Comparison of ENCODE assay signal across 13 cellular contexts in the genomic region with DNA sequence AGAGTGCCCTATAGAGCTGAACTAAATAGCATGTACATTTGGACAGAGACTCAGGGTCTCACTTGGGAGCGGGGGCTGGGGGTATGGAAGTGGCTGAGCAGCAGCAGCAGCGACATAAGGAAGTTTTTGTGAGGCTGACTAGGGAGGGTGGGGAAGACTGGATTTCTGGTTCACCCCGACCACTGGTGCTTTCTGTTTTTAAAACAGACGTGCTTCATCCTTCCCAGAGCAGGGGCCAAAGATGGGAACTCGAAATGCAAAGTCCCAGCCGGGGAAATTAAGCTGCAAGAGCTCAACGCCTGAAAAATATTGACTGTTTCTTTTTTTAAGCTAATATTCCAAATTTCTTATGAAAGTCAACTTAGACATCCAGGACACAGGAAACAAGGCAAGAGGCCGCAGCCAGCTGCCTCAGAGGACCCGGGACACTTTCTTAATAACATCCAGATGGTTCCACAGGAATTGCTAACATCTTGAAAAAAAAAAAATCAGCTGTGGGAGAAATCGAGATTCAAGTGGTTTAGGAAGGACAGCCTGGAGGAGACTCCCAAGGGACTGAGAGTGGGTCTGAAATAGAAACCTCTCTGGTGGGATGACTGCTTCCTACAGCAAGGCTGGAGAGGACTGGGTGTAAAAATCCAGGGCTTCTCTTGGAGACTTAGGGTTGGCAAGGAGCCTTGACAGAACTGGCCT.
DNase-seq lines count a peak whose midpoint lies in the region; ATAC-seq, FAIRE-seq and TF ChIP-seq lines count a peak whose summit lies in the region.
"Had no signal": no experiment of that assay in that cellular context is flagged by ENCODE, and none has a peak within 500 bp of the region (broad histone marks: within the 10 kb centered on the region; RNA-seq: fewer than 3 reads in every experiment).

No MANE protein-coding gene starts in this region.

- peaks cover 21% of the 10 kb centered on the region for H3K27me3 Mint-ChIP-seq in stimulated activated naive CD8-positive, alpha-beta T cell treated with anti-CD3 and anti-CD28 coated beads, Interleukin-15, amount 100 ng/mL, for 72 hours

- TF ChIP-seq CTCF in AG09319 (IDR thresholded peaks at IDR 0.05; ENCODE audit: low read depth, low read length) (no peak), foreskin fibroblast (IDR thresholded peaks at IDR 0.05; ENCODE audit: low read depth, low read length) (no peak), pancreas (IDR thresholded peaks at IDR 0.05) (no peak), testis (IDR thresholded peaks at IDR 0.05) (no peak)

- no peaks in the 10 kb centered on the region for H3K9me3 Mint-ChIP-seq in stimulated activated naive CD8-positive, alpha-beta T cell treated with anti-CD3 and anti-CD28 coated beads, Interleukin-15, amount 100 ng/mL, for 72 hours

- H3K4me1 ChIP-seq in SJSA1 (replicated peaks) (peaks cover 53% of the 10 kb centered on the region), pancreas (no peaks in the 10 kb centered on the region), testis (peaks cover 5% of the 10 kb centered on the region)
- H3K4me1 ChIP-seq: left lung had no signal

- no peak overlapping the region for H3K4me3 ChIP-seq in SJSA1
- peak overlapping the region in 1 of 2 donors; percentile 34 for H3K4me3 ChIP-seq in foreskin fibroblast (ENCODE audit: low read depth in 1 of 2, low read length in 2 of 2)
- no peak overlapping the region for H3K4me3 ChIP-seq in pancreas
- no peak overlapping the region for H3K4me3 ChIP-seq in testis
- H3K4me3 ChIP-seq: left lung had no signal

- no peaks in the 10 kb centered on the region for H3K36me3 ChIP-seq in SJSA1
- H3K36me3 ChIP-seq in pancreas, result no peaks in the 10 kb centered on the region
- no peaks in the 10 kb centered on the region for H3K36me3 ChIP-seq in testis (ENCODE audit: low read depth, missing control alignments)
- H3K36me3 ChIP-seq: BE2C, left lung had no signal

- 65 to 71% methylated on average over 10 of the region's 10 CpGs for WGBS in pancreas, 2 donors
- WGBS in testis, 2 donors, result 49 to 55% methylated on average over 10 of the region's 10 CpGs

- H3K27ac ChIP-seq in SJSA1 (no peak overlapping the region), pancreas (no peak overlapping the region), testis (peak overlapping the region in 1 of 2 donors; percentile 57)

- intact Hi-C loops in pancreas (cut with DNase I), result loop anchor here in 1 of 3 donors (5.0 kb wide), 1 partner anchor 389 kb away; no protein-coding TSS in a partner anchor
- intact Hi-C loops in testis (cut with DNase I; ENCODE audit: low total_unique reads), result loop anchor here (10.0 kb wide), 1 partner anchor 386 kb away; no protein-coding TSS in a partner anchor

- H3K27me3 ChIP-seq in SJSA1 (replicated peaks) (no peaks in the 10 kb centered on the region), pancreas (no peaks in the 10 kb centered on the region), testis (no peaks in the 10 kb centered on the region)
- H3K27me3 ChIP-seq: BE2C, left lung had no signal

- H3K9me3 ChIP-seq in SJSA1 (replicated peaks) (no peaks in the 10 kb centered on the region; the same call in 1 of the 2 replicates), pancreas (no peaks in the 10 kb centered on the region), testis (no peaks in the 10 kb centered on the region)
- H3K9me3 ChIP-seq: BE2C, left lung had no signal

- no peaks in the 10 kb centered on the region for H3K4me1 Mint-ChIP-seq in stimulated activated naive CD8-positive, alpha-beta T cell treated with anti-CD3 and anti-CD28 coated beads, Interleukin-15, amount 100 ng/mL, for 72 hours

- no peak for FAIRE-seq in pancreas (lab: Jason Lieb, UNC)

- TF ChIP-seq POLR2A in testis (IDR thresholded peaks at IDR 0.05), result no peak

- DNase-seq in AG09319 (ENCODE audit: extremely low read depth, low read depth) (peak; percentile 49), SJSA1 (ENCODE audit: low read depth in 1 of 2, low spot score in 2 of 2) (peak; percentile 61 to 77), foreskin fibroblast (peak; percentile 88 to 90), pancreas (no peak), testis (no peak), C1 segment of cervical spinal cord (lab: John Stamatoyannopoulos, UW) (no peak), ureter (ENCODE audit: low spot score) (no peak)
- DNase-seq in stimulated activated naive CD8-positive, alpha-beta T cell treated with anti-CD3 and anti-CD28 coated beads, Interleukin-15, amount 100 ng/mL, for 72 hours, result no peak
- DNase-seq: activated CD8-positive, alpha-beta T cell treated with anti-CD3 and anti-CD28 coated beads, Interleukin-2, amount 10 ng/mL, durations not matched to agents 7 days and 5 days; BE2C; left lung; NCI-H526 treated with DMSO at 0.1 percent for 48 hours; SW 1271 had no signal

- peak in 3 of 4 donors; percentile 44 to 51 (median 51) for ATAC-seq in pancreas
- ATAC-seq in stimulated activated naive CD8-positive, alpha-beta T cell treated with anti-CD3 and anti-CD28 coated beads, Interleukin-15, amount 100 ng/mL, for 72 hours, result no peak
- ATAC-seq: activated CD8-positive, alpha-beta T cell treated with anti-CD3 and anti-CD28 coated beads, Interleukin-2, amount 10 ng/mL, durations not matched to agents 7 days and 5 days; left lung had no signal

- peak overlapping the region in 1 of 2 donors; percentile 39 for H3K27ac Mint-ChIP-seq in stimulated activated naive CD8-positive, alpha-beta T cell treated with anti-CD3 and anti-CD28 coated beads, Interleukin-15, amount 100 ng/mL, for 72 hours
- H3K27ac Mint-ChIP-seq: activated CD8-positive, alpha-beta T cell treated with anti-CD3 and anti-CD28 coated beads, Interleukin-2, amount 10 ng/mL, durations not matched to agents 7 days and 5 days had no signal

- H3K4me3 Mint-ChIP-seq in stimulated activated naive CD8-positive, alpha-beta T cell treated with anti-CD3 and anti-CD28 coated beads, Interleukin-15, amount 100 ng/mL, for 72 hours, result no peak overlapping the region
- H3K4me3 Mint-ChIP-seq: activated CD8-positive, alpha-beta T cell treated with anti-CD3 and anti-CD28 coated beads, Interleukin-2, amount 10 ng/mL, durations not matched to agents 7 days and 5 days had no signal

Comparison
In these comparisons a context has a peak if more than half of its experiments do, and no peak if none do; other contexts are left out.
1. DNase-seq: peak in AG09319 (single experiment), SJSA1 (2 of 2) and foreskin fibroblast (2 of 2); none in pancreas (0 of 6), testis (single experiment), C1 segment of cervical spinal cord (0 of 14), stimulated activated naive CD8-positive, alpha-beta T cell treated with anti-CD3 and anti-CD28 coated beads, Interleukin-15, amount 100 ng/mL, for 72 hours (0 of 2) and ureter (single experiment).